Comparison of ENCODE assay signal across 36 cellular contexts in the genomic region with DNA sequence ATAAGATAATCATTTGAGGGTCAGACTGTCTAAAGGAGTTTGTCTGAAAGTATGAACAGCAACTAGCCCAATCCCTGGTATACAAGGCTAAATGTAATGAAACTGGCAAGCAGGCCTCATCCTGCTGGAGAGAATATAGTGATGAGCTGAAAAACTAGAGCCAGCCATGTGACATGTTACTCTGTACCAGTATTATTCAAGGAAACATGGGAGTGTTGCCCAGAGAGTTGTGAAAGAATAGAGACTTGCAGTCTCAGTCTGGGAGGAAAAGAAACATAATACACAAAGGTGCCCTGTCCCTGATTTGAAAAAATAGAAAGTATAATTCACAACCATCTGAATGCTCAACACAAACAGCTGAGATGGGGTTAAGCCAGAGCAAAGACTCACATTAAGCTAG. TPM values are rescaled to one million over a fixed set of nuclear protein-coding genes. Genes with fewer than 3 reads are reported as not detected.
"Had no signal": no experiment of that assay in that cellular context is flagged by ENCODE, and none has a peak within 500 bp of the region (broad histone marks: within the 10 kb centered on the region; RNA-seq: fewer than 3 reads in every experiment).

No MANE protein-coding gene starts in this region.

- H3K4me1 ChIP-seq: esophagus squamous epithelium, lower lobe of right lung, sigmoid colon, suprapubic skin, transverse colon had no signal

- ATAC-seq: left lobe of liver; lower lobe of right lung; stimulated activated memory B cell treated with anti-CD40 and anti-IgM and Interleukin-4, amounts not matched to agents 10 μg/mL and 1 μg/mL and 100 μg/mL, for 72 hours; stimulated activated naive CD8-positive, alpha-beta T cell treated with anti-CD3 and anti-CD28 coated beads, Interleukin-15, amount 100 ng/mL, for 72 hours; T-helper 17 cell had no signal

- H3K36me3 Mint-ChIP-seq: activated CD4-positive, alpha-beta memory T cell treated with anti-CD3 and anti-CD28 coated beads for 36 hours; activated naive CD4-positive, alpha-beta T cell treated with anti-CD3 and anti-CD28 coated beads, Interleukin-2, amount 10 ng/mL, durations not matched to agents 7 days and 5 days; naive B cell; stimulated activated memory B cell treated with anti-CD40 and anti-IgM and Interleukin-4, amounts not matched to agents 10 μg/mL and 1 μg/mL and 100 μg/mL, for 72 hours had no signal

- H3K27me3 Mint-ChIP-seq: activated CD4-positive, alpha-beta memory T cell treated with anti-CD3 and anti-CD28 coated beads for 36 hours; activated CD4-positive, alpha-beta T cell treated with anti-CD3 and anti-CD28 coated beads, Interleukin-2, amount 10 ng/mL, durations not matched to agents 24 days and 14 days; activated naive CD4-positive, alpha-beta T cell treated with anti-CD3 and anti-CD28 coated beads, Interleukin-2, amount 10 ng/mL, durations not matched to agents 7 days and 5 days; naive B cell; progenitor cell of endocrine pancreas; stimulated activated memory B cell treated with anti-CD40 and anti-IgM and Interleukin-4, amounts not matched to agents 10 μg/mL and 1 μg/mL and 100 μg/mL, for 72 hours; stimulated activated naive CD8-positive, alpha-beta T cell treated with anti-CD3 and anti-CD28 coated beads, Interleukin-15, amount 100 ng/mL, for 72 hours; T-helper 17 cell had no signal

- H3K27ac ChIP-seq: epithelial cell of prostate, esophagus squamous epithelium, lower lobe of right lung, neutrophil, sigmoid colon, suprapubic skin, transverse colon had no signal

- H3K36me3 ChIP-seq: esophagus squamous epithelium, lower lobe of right lung, neutrophil, sigmoid colon, suprapubic skin, transverse colon had no signal

- H3K27me3 ChIP-seq: esophagus squamous epithelium, neutrophil, sigmoid colon, suprapubic skin, transverse colon had no signal

- H3K9me3 ChIP-seq: esophagus squamous epithelium, lower lobe of right lung, neutrophil, sigmoid colon, suprapubic skin, transverse colon had no signal

- H3K27ac Mint-ChIP-seq: activated CD4-positive, alpha-beta memory T cell treated with anti-CD3 and anti-CD28 coated beads for 36 hours; activated CD4-positive, alpha-beta T cell treated with anti-CD3 and anti-CD28 coated beads, Interleukin-2, amount 10 ng/mL, durations not matched to agents 24 days and 14 days; activated naive CD4-positive, alpha-beta T cell treated with anti-CD3 and anti-CD28 coated beads, Interleukin-2, amount 10 ng/mL, durations not matched to agents 7 days and 5 days; naive B cell; nephron progenitor cell; progenitor cell of endocrine pancreas; stimulated activated memory B cell treated with anti-CD40 and anti-IgM and Interleukin-4, amounts not matched to agents 10 μg/mL and 1 μg/mL and 100 μg/mL, for 72 hours; stimulated activated naive CD8-positive, alpha-beta T cell treated with anti-CD3 and anti-CD28 coated beads, Interleukin-15, amount 100 ng/mL, for 72 hours; T-helper 17 cell had no signal

- H3K9me3 Mint-ChIP-seq: stimulated activated memory B cell treated with anti-CD40 and anti-IgM and Interleukin-4, amounts not matched to agents 10 μg/mL and 1 μg/mL and 100 μg/mL, for 72 hours; stimulated activated naive CD8-positive, alpha-beta T cell treated with anti-CD3 and anti-CD28 coated beads, Interleukin-15, amount 100 ng/mL, for 72 hours had no signal

- H3K4me3 ChIP-seq: esophagus squamous epithelium, lower lobe of right lung, sigmoid colon, suprapubic skin, transverse colon had no signal

- DNase-seq: activated CD4-positive, alpha-beta memory T cell treated with anti-CD3 and anti-CD28 coated beads for 36 hours; activated CD4-positive, alpha-beta T cell treated with anti-CD3 and anti-CD28 coated beads, Interleukin-2, amount 10 ng/mL, durations not matched to agents 24 days and 14 days; activated CD4-positive, CD25-positive, alpha-beta regulatory T cell treated with anti-CD3 and anti-CD28 coated beads, Interleukin-2, amount 50 U/mL, for 72 hours; activated CD8-positive, alpha-beta memory T cell treated with anti-CD3 and anti-CD28 coated beads, Interleukin-2, amount 50 U/mL, for 4 hours; activated gamma-delta T cell; activated naive CD4-positive, alpha-beta T cell treated with anti-CD3 and anti-CD28 coated beads, Interleukin-2, amount 10 ng/mL, durations not matched to agents 7 days and 5 days; activated T-cell treated with anti-CD3 and anti-CD28 coated beads, Interleukin-2, amount 50 U/mL, for 1 hour; amniotic stem cell; central memory CD4-positive, alpha-beta T cell; dermis blood vessel endothelial cell; effector CD8-positive, alpha-beta T cell; esophagus squamous epithelium; foreskin melanocyte; glutamatergic neuron; lower lobe of right lung; naive B cell; nephron progenitor cell; sigmoid colon; small intestine; stimulated activated CD4-positive, alpha-beta T cell treated with anti-CD3 and anti-CD28 coated beads, Interleukin-4, amount 100 ng/mL, for 4 hours; stimulated activated CD8-positive, alpha-beta memory T cell treated with anti-CD3 and anti-CD28 coated beads, Interleukin-4, amount 100 ng/mL, for 48 hours; stimulated activated naive CD8-positive, alpha-beta T cell treated with anti-CD3 and anti-CD28 coated beads, Interleukin-15, amount 100 ng/mL, for 72 hours; T-helper 17 cell; T1000; transverse colon had no signal

- H3K4me3 Mint-ChIP-seq: activated CD4-positive, alpha-beta memory T cell treated with anti-CD3 and anti-CD28 coated beads for 36 hours; activated CD4-positive, alpha-beta T cell treated with anti-CD3 and anti-CD28 coated beads, Interleukin-2, amount 10 ng/mL, durations not matched to agents 24 days and 14 days; activated naive CD4-positive, alpha-beta T cell treated with anti-CD3 and anti-CD28 coated beads, Interleukin-2, amount 10 ng/mL, durations not matched to agents 7 days and 5 days; nephron progenitor cell; stimulated activated memory B cell treated with anti-CD40 and anti-IgM and Interleukin-4, amounts not matched to agents 10 μg/mL and 1 μg/mL and 100 μg/mL, for 72 hours; stimulated activated naive CD8-positive, alpha-beta T cell treated with anti-CD3 and anti-CD28 coated beads, Interleukin-15, amount 100 ng/mL, for 72 hours; T-helper 17 cell had no signal

- H3K4me1 Mint-ChIP-seq: activated CD4-positive, alpha-beta T cell treated with anti-CD3 and anti-CD28 coated beads, Interleukin-2, amount 10 ng/mL, durations not matched to agents 24 days and 14 days; activated naive CD4-positive, alpha-beta T cell treated with anti-CD3 and anti-CD28 coated beads, Interleukin-2, amount 10 ng/mL, durations not matched to agents 7 days and 5 days; naive B cell; nephron progenitor cell; stimulated activated memory B cell treated with anti-CD40 and anti-IgM and Interleukin-4, amounts not matched to agents 10 μg/mL and 1 μg/mL and 100 μg/mL, for 72 hours; stimulated activated naive CD8-positive, alpha-beta T cell treated with anti-CD3 and anti-CD28 coated beads, Interleukin-15, amount 100 ng/mL, for 72 hours; T-helper 17 cell had no signal

RNA-seq across cellular contexts. Expression of a gene that starts 37.9 kb away (rescaled TPM):
- total RNA-seq: activated CD4-positive, alpha-beta memory T cell treated with anti-CD3 and anti-CD28 coated beads for 36 hours; activated CD4-positive, alpha-beta T cell treated with anti-CD3 and anti-CD28 coated beads, Interleukin-2, amount 10 ng/mL, durations not matched to agents 24 days and 14 days; activated CD8-positive, alpha-beta memory T cell treated with anti-CD3 and anti-CD28 coated beads for 36 hours; dermis blood vessel endothelial cell; esophagus squamous epithelium; left lobe of liver; lower lobe of right lung; mesenteric fat pad; osteocyte; progenitor cell of endocrine pancreas; sigmoid colon; suprapubic skin; T-helper 17 cell; transverse colon; urinary bladder had no signal
- polyA plus RNA-seq: keratinocyte, sigmoid colon, small intestine, urinary bladder had no signal
